ENCODE assay signal across 15 cellular contexts in the genomic region with DNA sequence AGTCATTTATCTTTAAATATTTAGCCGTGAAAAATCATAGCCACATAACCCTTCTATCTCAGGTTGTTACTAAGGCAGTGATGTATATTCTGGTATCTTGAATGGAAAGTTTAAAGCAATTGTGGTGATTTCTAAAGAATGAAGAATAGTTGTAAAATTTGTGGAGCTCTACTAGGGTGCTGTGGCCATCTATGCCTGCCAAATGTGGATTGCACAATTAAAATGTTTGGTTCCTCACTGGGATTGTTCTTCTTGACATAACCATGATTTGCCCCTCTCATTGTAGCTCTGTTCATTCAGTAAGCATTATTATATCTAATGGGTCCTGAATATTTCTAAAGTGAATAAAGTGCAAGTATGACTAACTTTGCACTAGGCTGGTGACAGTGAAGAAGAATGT. TPM values are rescaled to one million over a fixed set of nuclear protein-coding genes. Genes with fewer than 3 reads are reported as not detected.
DNase-seq lines count a peak whose midpoint lies in the region; ATAC-seq and TF ChIP-seq lines count a peak whose summit lies in the region.
"Had no signal": no experiment of that assay in that cellular context is flagged by ENCODE, and none has a peak within 500 bp of the region (broad histone marks: within the 10 kb centered on the region; RNA-seq: fewer than 3 reads in every experiment).

No MANE protein-coding gene starts in this region.

- no peak overlapping the region for H2AFZ ChIP-seq in GM23248
- no peak overlapping the region for H2AFZ ChIP-seq in smooth muscle cell (ENCODE audit: low read depth)
- H2AFZ ChIP-seq: PC-9 had no signal

- intact Hi-C loops in right lobe of liver (cut with DNase I) = no loop called here

- peak; percentile 31 to 48 (median 38) for ATAC-seq in right lobe of liver

- H4K20me1 ChIP-seq in GM23248 (ENCODE audit: insufficient read depth) (peaks cover 30% of the 10 kb centered on the region; the same call in 1 of the 2 replicates), smooth muscle cell (ENCODE audit: low read depth) (peaks cover 100% of the 10 kb centered on the region)

- H3K9me2 ChIP-seq in GM23248 (ENCODE audit: insufficient read depth) = no peaks in the 10 kb centered on the region
- H3K9me2 ChIP-seq: SK-N-SH had no signal

- no peaks in the 10 kb centered on the region for H3K27me3 ChIP-seq in GM23248 (replicated peaks; ENCODE audit: insufficient read depth)
- H3K27me3 ChIP-seq in right lobe of liver = no peaks in the 10 kb centered on the region
- H3K27me3 ChIP-seq in smooth muscle cell (ENCODE audit: low read depth) = no peaks in the 10 kb centered on the region

- peaks cover 52% of the 10 kb centered on the region for H3K79me2 ChIP-seq in GM23248 (ENCODE audit: insufficient read depth)
- H3K79me2 ChIP-seq in smooth muscle cell (ENCODE audit: low read depth) = no peaks in the 10 kb centered on the region

- DNase-seq in GM23248 = peak; percentile 45
- DNase-seq in MV-4-11 (lab: John Stamatoyannopoulos, UW) = peak; percentile 33
- peak; percentile 31 to 57 for DNase-seq in cardiac fibroblast (ENCODE audit: low read depth in 2 of 2)
- DNase-seq in right lobe of liver = no peak
- no peak for DNase-seq in GM13977 (ENCODE audit: low spot score)
- no peak for DNase-seq in smooth muscle cell (lab: John Stamatoyannopoulos, UW; ENCODE audit: unreplicated experiment)
- no peak for DNase-seq in T1000 (lab: John Stamatoyannopoulos, UW)
- no peak for DNase-seq in HEK293T (ENCODE audit: extremely low spot score)
- DNase-seq: Caco-2, NCI-H1105, NCI-H187, NCI-H748 treated with DMSO at 0.1 percent for 48 hours, PC-9, SK-N-SH had no signal

- H3K27ac ChIP-seq in GM23248 (no peak overlapping the region), right lobe of liver (peak overlapping the region in 1 of 3 donors; percentile 9), smooth muscle cell (ENCODE audit: low read depth) (no peak overlapping the region)
- H3K27ac ChIP-seq: PC-9 had no signal

- WGBS in GM23248 (ENCODE audit: low coverage in 1 of 2, low lambda C conversion rate in 2 of 2, missing lambda C conversion rate in 2 of 2), 2 experiments = 47 to 50% methylated on average over 1 of the region's 1 CpG
- 16% methylated on average over 1 of the region's 1 CpG for WGBS in right lobe of liver (ENCODE audit: insufficient coverage, low coverage, low lambda C conversion rate, missing lambda C conversion rate)
- WGBS in smooth muscle cell (ENCODE audit: low lambda C conversion rate) = 52% methylated on average over 1 of the region's 1 CpG

- H3F3A ChIP-seq in GM23248 (ENCODE audit: insufficient read depth) (peaks cover 43% of the 10 kb centered on the region), smooth muscle cell (ENCODE audit: low read depth) (no peaks in the 10 kb centered on the region)

- H3K4me2 ChIP-seq in GM23248 (ENCODE audit: unreplicated experiment) (peak overlapping the region; percentile 39), smooth muscle cell (no peak overlapping the region)
- H3K4me2 ChIP-seq: PC-9, SK-N-SH had no signal

- H3K36me3 ChIP-seq in GM23248 (ENCODE audit: low read depth) = no peaks in the 10 kb centered on the region
- peaks cover 0 to 11% (median 0%) of the 10 kb centered on the region in 4 donors for H3K36me3 ChIP-seq in right lobe of liver
- no peaks in the 10 kb centered on the region for H3K36me3 ChIP-seq in smooth muscle cell (ENCODE audit: low read depth)
- H3K36me3 ChIP-seq: HAP-1 had no signal

- H3K9ac ChIP-seq in GM23248 = no peak overlapping the region
- no peak overlapping the region for H3K9ac ChIP-seq in smooth muscle cell (ENCODE audit: low read depth)
- H3K9ac ChIP-seq: SK-N-SH had no signal

- POLR2A ChIA-PET in HEK293T (lab: Yijun Ruan, JAX) = no interaction called here

- no peak for TF ChIP-seq POLR2A in right lobe of liver (IDR thresholded peaks at IDR 0.05)

- CTCF ChIA-PET in HEK293T (lab: Yijun Ruan, JAX) = interaction anchor here (0.7 to 1.5 kb wide), 2 partner anchors 10 to 490 kb away, joined by 3 to 4 read pairs; no protein-coding TSS in a partner anchor

- H3K9me3 ChIP-seq in GM23248 (ENCODE audit: low read depth) = no peaks in the 10 kb centered on the region
- H3K9me3 ChIP-seq in right lobe of liver = no peaks in the 10 kb centered on the region
- H3K9me3 ChIP-seq in smooth muscle cell (replicated peaks; ENCODE audit: low read depth) = no peaks in the 10 kb centered on the region
- H3K9me3 ChIP-seq: Caco-2, HAP-1, SK-N-SH had no signal

- H3K4me3 ChIP-seq in GM23248 (no peak overlapping the region), cardiac fibroblast (replicated peaks in 1 of 2; ENCODE audit: low read depth in 2 of 2, low read length in 2 of 2) (no peak overlapping the region), right lobe of liver (no peak overlapping the region), smooth muscle cell (no peak overlapping the region)
- H3K4me3 ChIP-seq: HAP-1, PC-9 had no signal

- TF ChIP-seq CTCF in cardiac fibroblast (IDR thresholded peaks at IDR 0.05; ENCODE audit: low read depth, low read length) (no peak), right lobe of liver (IDR thresholded peaks at IDR 0.05) (no peak), GM13977 (IDR thresholded peaks at IDR 0.05; ENCODE audit: extremely low read depth, insufficient read depth, missing control alignments) (no peak), smooth muscle cell (IDR thresholded peaks at IDR 0.05; ENCODE audit: borderline replicate concordance, insufficient read depth, poor library complexity, severe bottlenecking) (no peak)

- in situ Hi-C loops in GM23248 (cut with MboI) = no loop called here
- in situ Hi-C loops in GM13977 (cut with MboI; ENCODE audit: low pct_unique_long_range_greater_than_20kb, low sequenced_read_pairs, unreplicated experiment) = no loop called here

- peaks cover 44% of the 10 kb centered on the region for H3K4me1 ChIP-seq in GM23248 (ENCODE audit: insufficient read depth)
- peaks cover 0 to 55% (median 18%) of the 10 kb centered on the region in 4 donors for H3K4me1 ChIP-seq in right lobe of liver
- H3K4me1 ChIP-seq in smooth muscle cell (ENCODE audit: low read depth) = no peaks in the 10 kb centered on the region
- H3K4me1 ChIP-seq: Caco-2, HAP-1 had no signal

TF ChIP-seq in HEK293T, 16 proteins besides CTCF, POLR2A, EP300 and RAD21:
- TF ChIP-seq BHLHE40 (IDR thresholded peaks at IDR 0.05; ENCODE audit: borderline replicate concordance) (no peak), SP1 (IDR thresholded peaks at IDR 0.05) (no peak), NFRKB (IDR thresholded peaks at IDR 0.05) (no peak)
TF ChIP-seq in HEK293T: peak in this region for 0.

RNA-seq across cellular contexts. Expression of gene AK4, which starts 50.1 kb away (rescaled TPM):
- 49.1 and 65.4 TPM in 2 replicates for total RNA-seq in GM23248 (2014; rRNA removed; shearing (Covaris generic))
- polyA plus RNA-seq in GM23248 (2016; fragmentation: Nextera tagmentation; extraction: Ambion mirVana) (108 and 110 TPM in 2 replicates), smooth muscle cell (52.9 and 68.0 TPM in 2 replicates)
- total RNA-seq in right lobe of liver (100 to 1,000 TPM; 108 to 171 (median 123) TPM), smooth muscle cell (61.4 and 72.4 TPM in 2 replicates)

Comparison
In these comparisons a context has a peak if more than half of its experiments do, and no peak if none do; other contexts are left out.
1. DNase-seq: peak in GM23248 (single experiment), MV-4-11 (single experiment) and cardiac fibroblast (2 of 2); none in right lobe of liver (0 of 3), GM13977 (single experiment), smooth muscle cell (single experiment), T1000 (single experiment) and HEK293T (single experiment).